ENCODE assay signal across 1 cellular context in the genomic region with DNA sequence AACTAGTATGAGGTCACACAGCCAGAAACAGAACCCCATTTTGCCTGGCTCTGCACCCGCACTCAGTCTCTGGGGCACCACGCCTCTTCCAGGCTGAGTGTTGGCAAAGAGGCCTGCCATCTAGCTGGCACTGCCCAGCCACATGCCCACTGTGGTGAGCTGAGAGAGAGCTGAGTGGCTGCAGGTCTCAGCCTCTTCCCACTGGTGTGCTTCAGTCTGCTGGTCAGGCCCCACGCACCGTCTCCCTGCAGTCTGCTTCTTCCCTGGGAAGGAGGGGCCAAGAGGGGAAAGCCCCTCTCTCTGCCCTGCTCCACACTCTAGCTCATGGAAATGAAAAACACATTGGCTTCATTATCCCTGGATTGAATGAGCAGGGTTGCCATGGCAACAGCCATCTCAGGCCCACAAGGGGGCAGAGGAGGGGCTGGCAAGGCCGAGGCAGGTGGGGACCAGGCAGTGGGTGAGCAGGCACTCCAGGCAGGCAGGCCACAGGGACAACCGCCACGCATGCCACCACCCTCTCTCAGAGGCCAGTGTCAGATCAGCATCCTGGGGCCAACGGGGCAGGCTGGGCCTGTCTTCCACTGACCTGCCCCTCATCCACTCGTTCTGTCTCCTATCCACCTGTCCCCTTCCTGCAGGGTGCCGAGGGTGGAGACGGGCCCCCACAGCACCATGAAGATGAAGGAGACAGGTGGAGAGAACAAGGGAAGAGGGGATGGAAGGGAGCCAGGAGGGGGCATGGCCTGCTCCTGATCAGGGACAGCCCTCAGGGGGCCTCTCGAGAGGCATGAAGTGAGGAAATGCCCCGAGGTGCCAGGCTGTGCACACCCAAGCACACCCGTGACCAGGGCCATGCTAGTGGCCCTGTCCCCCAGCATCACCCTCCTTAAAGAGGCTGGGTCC.
TF ChIP-seq lines count a peak whose summit lies in the region.

No MANE protein-coding gene starts in this region.

TF ChIP-seq in IMR-90, 13 proteins besides CTCF, POLR2A, EP300 and RAD21 (continued from another document):
- TF ChIP-seq MXI1 (IDR thresholded peaks at IDR 0.05; ENCODE audit: borderline replicate concordance, low read depth, low read length) (no peak), CEBPB (IDR thresholded peaks at IDR 0.05; ENCODE audit: low read depth, low read length) (no peak)
TF ChIP-seq in IMR-90: peak in this region for 0.
